In genomic region chr2:157782057-157782845, GRCh38 we compare ENCODE assay signal across 11 cellular contexts.
DNase-seq lines count a peak whose midpoint lies in the region; ATAC-seq and TF ChIP-seq lines count a peak whose summit lies in the region.
"Had no signal": no experiment of that assay in that cellular context is flagged by ENCODE, and none has a peak within 500 bp of the region (broad histone marks: within the 10 kb centered on the region; RNA-seq: fewer than 3 reads in every experiment).

No MANE protein-coding gene starts in this region.

- H3K9me3 ChIP-seq in WERI-Rb-1 (ENCODE audit: severe bottlenecking), result no peaks in the 10 kb centered on the region
- H3K9me3 ChIP-seq in upper lobe of right lung, result no peaks in the 10 kb centered on the region
- H3K9me3 ChIP-seq: pancreas had no signal

- TF ChIP-seq CTCF in WERI-Rb-1 (IDR thresholded peaks at IDR 0.05; ENCODE audit: low read depth, low read length) (peak; percentile 34; the same call in 1 of the 2 replicates), upper lobe of right lung (IDR thresholded peaks at IDR 0.05) (peak; percentile 35)

- no peak overlapping the region for H3K4me3 ChIP-seq in WERI-Rb-1 (ENCODE audit: low read depth, low read length)
- no peak overlapping the region for H3K4me3 ChIP-seq in upper lobe of right lung
- H3K4me3 ChIP-seq: pancreas had no signal

- intact Hi-C loops in left ventricle myocardium superior (cut with micrococcal nuclease), result loop anchor here (10.0 kb wide), 1 partner anchor 93 kb away; the partner anchor contains the start of gene ACVR1
- intact Hi-C loops in upper lobe of right lung (cut with DNase I), result loop anchor here (5.0 to 10.0 kb wide), 2 partner anchors 93 to 225 kb away; partner anchors contain the start of gene ACVR1

- DNase-seq in stimulated activated CD4-positive, alpha-beta T cell treated with anti-CD3 and anti-CD28 coated beads, Interleukin-15, amount 100 ng/mL, for 24 hours, result peak; percentile 35
- DNase-seq in stimulated activated CD4-positive, alpha-beta T cell treated with anti-CD3 and anti-CD28 coated beads, Interleukin-4, amount 100 ng/mL, for 1 hour, result no peak
- DNase-seq in WERI-Rb-1 (no peak), left ventricle myocardium superior (no peak), upper lobe of right lung (no peak), epidermal melanocyte (ENCODE audit: insufficient read length, low spot score) (no peak), NCI-H2171 treated with DMSO at 0.1 percent for 48 hours (lab: John Stamatoyannopoulos, UW) (no peak)
- DNase-seq: activated CD4-positive, alpha-beta T cell treated with anti-CD3 and anti-CD28 coated beads, Interleukin-2, amount 50 U/mL, for 1 hour; NCI-H146; pancreas had no signal

- H3K27me3 ChIP-seq in WERI-Rb-1 (ENCODE audit: insufficient read depth, low read depth, severe bottlenecking), result no peaks in the 10 kb centered on the region
- no peaks in the 10 kb centered on the region for H3K27me3 ChIP-seq in upper lobe of right lung
- H3K27me3 ChIP-seq: pancreas had no signal

- ATAC-seq in left ventricle myocardium superior (peak; percentile 67), upper lobe of right lung (peak; percentile 38), HG03196 (IDR thresholded peaks at IDR 0.05; ENCODE audit: unreplicated experiment) (no peak)

- peaks cover 4% of the 10 kb centered on the region; the same call in 1 of the 2 replicates for H3K36me3 ChIP-seq in WERI-Rb-1
- H3K36me3 ChIP-seq in upper lobe of right lung, result peaks cover 21% of the 10 kb centered on the region

- H3K27ac ChIP-seq in WERI-Rb-1 (no peak overlapping the region), upper lobe of right lung (no peak overlapping the region)

- H3K4me1 ChIP-seq in upper lobe of right lung, result peaks cover 35% of the 10 kb centered on the region
